In genomic region chr1:224238212-224238611, GRCh38 we compare ENCODE assay signal across 16 cellular contexts. TPM values are rescaled to one million over a fixed set of nuclear protein-coding genes. Genes with fewer than 3 reads are reported as not detected.
DNase-seq lines count a peak whose midpoint lies in the region; ATAC-seq, FAIRE-seq and TF ChIP-seq lines count a peak whose summit lies in the region.
"Had no signal": no experiment of that assay in that cellular context is flagged by ENCODE, and none has a peak within 500 bp of the region (broad histone marks: within the 10 kb centered on the region; RNA-seq: fewer than 3 reads in every experiment).

No MANE protein-coding gene starts in this region.

- no peak overlapping the region for H4K8ac ChIP-seq in H1 (ENCODE audit: extremely low read depth, insufficient read depth, low read length)

- H3K27ac ChIP-seq in H1 (ENCODE audit: low read depth, low read length) (no peak overlapping the region), upper lobe of left lung (peak overlapping the region in 3 of 4 donors; percentile 7 to 33 (median 30))
- H3K27ac ChIP-seq: BLaER1 treated with 17β-estradiol and CSF1 and Interleukin-3, amounts not matched to agents 10 nM and 100 nM had no signal

- H3K27me3 Mint-ChIP-seq in activated naive CD4-positive, alpha-beta T cell treated with anti-CD3 and anti-CD28 coated beads, Interleukin-2, amount 10 ng/mL, durations not matched to agents 7 days and 5 days, result no peaks in the 10 kb centered on the region
- no peaks in the 10 kb centered on the region for H3K27me3 Mint-ChIP-seq in memory B cell
- H3K27me3 Mint-ChIP-seq: CD4-positive, CD25-positive, alpha-beta regulatory T cell had no signal

- WGBS in H1 (ENCODE audit: extremely low coverage in 1 of 2, insufficient coverage in 1 of 2, insufficient read length in 1 of 2, insufficient replicate concordance in 2 of 2, low coverage in 1 of 2, low lambda C conversion rate in 2 of 2, missing lambda C conversion rate in 1 of 2), 2 experiments, result 84% methylated on average over 9 of the region's 9 CpGs; no CpG with 5 or more reads in 1 of the 2 experiments
- WGBS in upper lobe of left lung, 2 donors, result 72 to 76% methylated on average over 9 of the region's 9 CpGs

- H2BK12ac ChIP-seq in H1 (ENCODE audit: low read depth, low read length), result no peak overlapping the region

- peak overlapping the region; percentile 34 for H3K27ac Mint-ChIP-seq in activated naive CD4-positive, alpha-beta T cell treated with anti-CD3 and anti-CD28 coated beads, Interleukin-2, amount 10 ng/mL, durations not matched to agents 7 days and 5 days
- H3K27ac Mint-ChIP-seq in memory B cell, result peak overlapping the region; percentile 63

- no peak for TF ChIP-seq CTCF in H1 (IDR thresholded peaks at IDR 0.05; ENCODE audit: control extremely low read depth in 1 of 3, insufficient read depth in 1 of 3, low read depth in 1 of 3, low read length in 3 of 3)
- no peak for TF ChIP-seq CTCF in upper lobe of left lung (IDR thresholded peaks at IDR 0.05)

- no peak overlapping the region for H2BK20ac ChIP-seq in H1 (ENCODE audit: low read length)

- no peak overlapping the region for H4K5ac ChIP-seq in H1 (ENCODE audit: insufficient read length, low read depth, low read length)

- no peak overlapping the region for H3K4me2 ChIP-seq in H1 (ENCODE audit: insufficient read depth in 1 of 2, low read depth in 2 of 2, low read length in 2 of 2)
- H3K4me2 ChIP-seq: BLaER1 treated with 17β-estradiol and CSF1 and Interleukin-3, amounts not matched to agents 10 nM and 100 nM had no signal

- H3K36me3 Mint-ChIP-seq in activated naive CD4-positive, alpha-beta T cell treated with anti-CD3 and anti-CD28 coated beads, Interleukin-2, amount 10 ng/mL, durations not matched to agents 7 days and 5 days, result peaks cover 29% of the 10 kb centered on the region
- H3K36me3 Mint-ChIP-seq in memory B cell, result peaks cover 18% of the 10 kb centered on the region

- TF ChIP-seq EP300 in H1 (IDR thresholded peaks at IDR 0.05; ENCODE audit: borderline replicate concordance in 1 of 2, low read depth in 2 of 2, low read length in 2 of 2) (no peak), upper lobe of left lung (IDR thresholded peaks at IDR 0.05) (no peak)

- H2BK15ac ChIP-seq in H1 (ENCODE audit: low read length), result no peak overlapping the region

- H3K23me2 ChIP-seq in H1 (ENCODE audit: low read depth, low read length), result no peaks in the 10 kb centered on the region

- no peak for TF ChIP-seq RAD21 in H1 (IDR thresholded peaks at IDR 0.05 in 1 of 2, conservative IDR thresholded peaks at IDR 0.05 in 1 of 2; ENCODE audit: low read depth in 2 of 2, low read length in 2 of 2)

- H2AK5ac ChIP-seq in H1 (ENCODE audit: low read depth, low read length), result no peak overlapping the region

- H3K36me3 ChIP-seq in H1 (ENCODE audit: control insufficient read depth in 2 of 4, insufficient read depth in 4 of 4, low read length in 3 of 4) (peaks cover 0 to 8% (median 0%) of the 10 kb centered on the region in 4 experiments; a peak in 1 of 8 replicates), upper lobe of left lung (peaks cover 0 to 22% (median 3%) of the 10 kb centered on the region in 4 donors)

- H2AFZ ChIP-seq in H1 (ENCODE audit: low read length), result no peak overlapping the region

- H3K23ac ChIP-seq in H1 (ENCODE audit: insufficient read length), result no peak overlapping the region

- no peak for FAIRE-seq in H1 (lab: Jason Lieb, UNC)
- FAIRE-seq: GM12891 had no signal

- no peaks in the 10 kb centered on the region for H3K79me2 ChIP-seq in H1 (ENCODE audit: control insufficient read depth in 1 of 2, insufficient read depth in 2 of 2, low read length in 2 of 2)

- H3K18ac ChIP-seq in H1 (ENCODE audit: extremely low read depth, low read length), result peak overlapping the region; percentile 71; the same call in 1 of the 2 replicates

- no peak overlapping the region for H2BK120ac ChIP-seq in H1 (replicated peaks; ENCODE audit: low read depth, low read length)

- H3K4me1 ChIP-seq in H1 (replicated peaks in 1 of 4; ENCODE audit: control insufficient read depth in 3 of 4, insufficient read depth in 4 of 4, low read length in 3 of 4) (peaks cover 2 to 23% (median 13%) of the 10 kb centered on the region in 4 experiments; a peak in 6 of 7 replicates), upper lobe of left lung (peaks cover 0 to 13% (median 3%) of the 10 kb centered on the region in 4 donors)

- no peaks in the 10 kb centered on the region for H3K9me3 Mint-ChIP-seq in activated naive CD4-positive, alpha-beta T cell treated with anti-CD3 and anti-CD28 coated beads, Interleukin-2, amount 10 ng/mL, durations not matched to agents 7 days and 5 days
- no peaks in the 10 kb centered on the region for H3K9me3 Mint-ChIP-seq in memory B cell
- H3K9me3 Mint-ChIP-seq: CD4-positive, CD25-positive, alpha-beta regulatory T cell had no signal

- H3K4me3 ChIP-seq in H1 (ENCODE audit: extremely low read depth in 1 of 4, insufficient read depth in 2 of 4, low read depth in 3 of 4, low read length in 4 of 4) (no peak overlapping the region), upper lobe of left lung (no peak overlapping the region)
- H3K4me3 ChIP-seq: BLaER1 treated with 17β-estradiol and CSF1 and Interleukin-3, amounts not matched to agents 10 nM and 100 nM had no signal

- no peak overlapping the region for H3K14ac ChIP-seq in H1 (ENCODE audit: insufficient read length)

- no peaks in the 10 kb centered on the region; the same call in 1 of the 2 replicates for H3K79me1 ChIP-seq in H1 (ENCODE audit: low read depth, low read length)

- POLR2A ChIA-PET in H1 (lab: Charles Lee; ENCODE audit: partially characterized antibody), result interaction anchor here (1.1 to 1.4 kb wide), 2 partner anchors 14 to 19 kb away, joined by 3 to 4 read pairs; no protein-coding TSS in a partner anchor

- H3K27me3 ChIP-seq in H1 (replicated peaks in 1 of 4; ENCODE audit: control insufficient read depth in 3 of 4, extremely low read depth in 1 of 4, insufficient read depth in 3 of 4, low read length in 3 of 4) (no peaks in the 10 kb centered on the region; a peak in 1 of 7 replicates), upper lobe of left lung (no peaks in the 10 kb centered on the region)
- H3K27me3 ChIP-seq: BLaER1 treated with 17β-estradiol and CSF1 and Interleukin-3, amounts not matched to agents 10 nM and 100 nM had no signal

- no peak overlapping the region for H3K4ac ChIP-seq in H1 (replicated peaks; ENCODE audit: insufficient read length, low read depth, low read length)

- no peak overlapping the region for H2BK5ac ChIP-seq in H1 (ENCODE audit: low read depth, low read length)

- H3K4me3 Mint-ChIP-seq in activated naive CD4-positive, alpha-beta T cell treated with anti-CD3 and anti-CD28 coated beads, Interleukin-2, amount 10 ng/mL, durations not matched to agents 7 days and 5 days, result no peak overlapping the region
- no peak overlapping the region for H3K4me3 Mint-ChIP-seq in memory B cell
- H3K4me3 Mint-ChIP-seq: CD4-positive, CD25-positive, alpha-beta regulatory T cell had no signal

- no peaks in the 10 kb centered on the region for H3K9me3 ChIP-seq in H1 (ENCODE audit: insufficient read depth in 2 of 2, low read depth in 1 of 2, low read length in 1 of 2)
- H3K9me3 ChIP-seq in upper lobe of left lung, result no peaks in the 10 kb centered on the region
- H3K9me3 ChIP-seq: BLaER1 treated with 17β-estradiol and CSF1 and Interleukin-3, amounts not matched to agents 10 nM and 100 nM had no signal

- no peak overlapping the region for H4K91ac ChIP-seq in H1 (replicated peaks; ENCODE audit: insufficient read length, low read length)

- ATAC-seq in memory B cell (ENCODE audit: low read depth) (no peak), upper lobe of left lung (ENCODE audit: low FRiP score in 2 of 2) (peak in 1 of 2 donors; percentile 68)

- H3K56ac ChIP-seq in H1 (replicated peaks; ENCODE audit: insufficient read length, low read depth, low read length), result no peak overlapping the region

- DNase-seq in activated naive CD4-positive, alpha-beta T cell treated with anti-CD3 and anti-CD28 coated beads, Interleukin-2, amount 10 ng/mL, durations not matched to agents 7 days and 5 days, result no peak
- no peak for DNase-seq in activated naive CD4-positive, alpha-beta T cell treated with anti-CD3 and anti-CD28 coated beads, Interleukin-2, amount 50 U/mL, for 16 hours
- DNase-seq in H1 (ENCODE audit: low read depth in 1 of 2, low spot score in 2 of 2), result no peak
- DNase-seq in memory B cell (ENCODE audit: low spot score in 2 of 2), result no peak
- peak in 1 of 2 donors; percentile 42 for DNase-seq in upper lobe of left lung
- DNase-seq in SKM-1 treated with dmso at 0.1 percent for 144 hours (lab: John Stamatoyannopoulos, UW; ENCODE audit: unreplicated experiment), result no peak
- no peak for DNase-seq in AG08396 (ENCODE audit: low spot score)
- DNase-seq in ureter (ENCODE audit: low spot score), result no peak
- DNase-seq: 8988T; Calu3; CD4-positive, CD25-positive, alpha-beta regulatory T cell; DMS79; GOT3; HCEC 1CT had no signal

- no peak for TF ChIP-seq POLR2A in H1 (IDR thresholded peaks at IDR 0.05; ENCODE audit: control extremely low read depth in 1 of 2, low read depth in 2 of 2, low read length in 2 of 2)
- TF ChIP-seq POLR2A in upper lobe of left lung (IDR thresholded peaks at IDR 0.05), result no peak

- CTCF ChIA-PET in activated naive CD4-positive, alpha-beta T cell treated with anti-CD3 and anti-CD28 coated beads, Interleukin-2, amount 10 ng/mL, durations not matched to agents 7 days and 5 days (lab: Charles Lee), result no interaction called here
- CTCF ChIA-PET in H1 (lab: Charles Lee; ENCODE audit: partially characterized antibody), result interaction anchor here (0.9 to 1.7 kb wide), 2 partner anchors 25 to 657 kb away, joined by 3 to 4 read pairs; no protein-coding TSS in a partner anchor

- H4K20me1 ChIP-seq in H1 (replicated peaks in 1 of 2; ENCODE audit: control insufficient read depth in 1 of 2, insufficient read depth in 2 of 2, low read length in 2 of 2), result no peaks in the 10 kb centered on the region
- H4K20me1 ChIP-seq: BLaER1 treated with 17β-estradiol and CSF1 and Interleukin-3, amounts not matched to agents 10 nM and 100 nM had no signal

- H3K4me1 Mint-ChIP-seq in activated naive CD4-positive, alpha-beta T cell treated with anti-CD3 and anti-CD28 coated beads, Interleukin-2, amount 10 ng/mL, durations not matched to agents 7 days and 5 days, result no peaks in the 10 kb centered on the region
- H3K4me1 Mint-ChIP-seq in memory B cell, result peaks cover 2% of the 10 kb centered on the region

- no peak overlapping the region; a peak in 1 of 7 replicates for H3K9ac ChIP-seq in H1 (replicated peaks in 1 of 4; ENCODE audit: extremely low read depth in 1 of 4, low read depth in 3 of 4, low read length in 3 of 4)
- H3K9ac ChIP-seq: BLaER1 treated with 17β-estradiol and CSF1 and Interleukin-3, amounts not matched to agents 10 nM and 100 nM had no signal

RNA-seq across cellular contexts. Expression of gene DEGS1, which starts 55.2 kb away (rescaled TPM):
- 46.1 TPM in 2 replicates for total RNA-seq in H1 (2021; fragmentation: NEBNext Ultra II Directional; extraction: Animal tissue kit (Norgen Biotek cat#: 25700))
- 60.1 and 114 TPM in 2 replicates for polyA plus RNA-seq in H1 (2011; rRNA removed)
- polyA plus RNA-seq in H1 (2011; cell fraction: cytosol; rRNA removed), result 69.2 TPM
- polyA plus RNA-seq in H1 (2011; cell fraction: nucleus; rRNA removed), result 7.1 TPM
- polyA plus RNA-seq in H1 (2012, experiment 1 of 2), result 29.1 to 54.8 TPM (median 33.3 TPM) in 4 replicates
- 61.8 TPM for polyA plus RNA-seq in H1 (2012, experiment 2 of 2)
- polyA plus RNA-seq in H1 (2013, experiment 1 of 2), result 46.9 TPM
- 51.6 TPM for polyA plus RNA-seq in H1 (2013, experiment 2 of 2)
- polyA minus RNA-seq in H1 (2011; rRNA and poly(A)+ RNA removed), result 35.7 and 36.7 TPM in 2 replicates
- 19.8 TPM for polyA minus RNA-seq in H1 (2011; cell fraction: cytosol; rRNA and poly(A)+ RNA removed)
- 25.1 TPM for polyA minus RNA-seq in H1 (2011; cell fraction: nucleus; rRNA and poly(A)+ RNA removed)
- total RNA-seq in upper lobe of left lung, result 10 to 100 TPM; 24.3 to 79.2 (median 67.4) TPM
- 30.9 TPM for total RNA-seq in ureter
